In the genomic region with DNA sequence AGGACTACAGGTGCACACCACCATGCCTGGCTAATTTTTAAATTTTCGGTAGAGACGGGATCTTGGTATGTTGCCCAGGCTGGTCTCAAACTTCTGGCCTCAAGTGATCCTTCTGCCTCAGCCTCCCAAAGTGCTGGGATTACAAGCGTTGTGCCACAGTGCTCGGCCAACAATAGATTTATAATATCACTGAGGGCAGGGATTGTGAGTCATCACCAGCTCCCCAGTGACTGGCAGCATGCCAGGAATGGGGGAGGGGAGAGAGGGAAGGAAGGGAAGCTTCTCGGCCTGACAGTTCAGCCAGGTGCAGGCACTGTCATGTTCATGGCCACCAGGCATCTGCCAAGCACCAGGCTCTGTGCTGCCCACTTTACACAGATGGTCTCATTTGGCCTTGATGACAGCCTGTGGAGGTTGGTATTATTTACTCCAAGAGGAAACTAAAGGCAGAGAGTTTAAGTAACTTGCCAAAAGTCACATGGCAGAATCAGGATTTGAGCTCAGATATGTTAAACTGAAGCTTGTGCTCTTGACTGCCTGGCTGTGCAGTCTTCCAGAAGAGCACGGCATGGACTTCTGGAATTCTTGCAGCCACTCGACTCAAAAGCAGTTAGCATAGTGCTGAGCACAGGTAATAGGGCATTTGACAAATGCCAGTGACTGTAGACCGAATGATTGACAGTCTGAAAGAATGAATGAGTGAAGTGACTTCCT, we compare ENCODE assay signal across 1 cellular context.
TF ChIP-seq lines count a peak whose summit lies in the region.

No MANE protein-coding gene starts in this region.

TF ChIP-seq in H1, 55 proteins besides CTCF, POLR2A, EP300 and RAD21:
- TF ChIP-seq JUND (IDR thresholded peaks at IDR 0.05; ENCODE audit: low read length) = 0 out of 2 replicates have a peak, but pooled peaks have one; percentile 32
